ENCODE assay signal across 15 cellular contexts in genomic region chr7:8086239-8086638, GRCh38.
DNase-seq lines count a peak whose midpoint lies in the region; ATAC-seq, FAIRE-seq and TF ChIP-seq lines count a peak whose summit lies in the region.
"Had no signal": no experiment of that assay in that cellular context is flagged by ENCODE, and none has a peak within 500 bp of the region (broad histone marks: within the 10 kb centered on the region; RNA-seq: fewer than 3 reads in every experiment).

No MANE protein-coding gene starts in this region.

- no peaks in the 10 kb centered on the region for H3K36me3 ChIP-seq in GM23338 (ENCODE audit: insufficient read depth)
- H3K36me3 ChIP-seq: HAP-1 had no signal

- DNase-seq in GM23338 (ENCODE audit: low spot score) (no peak), T-helper 17 cell (no peak), immature natural killer cell (no peak), urothelium cell line (ENCODE audit: low spot score) (no peak)
- no peak for DNase-seq in stimulated activated naive CD4-positive, alpha-beta T cell (lab: John Stamatoyannopoulos, UW)
- DNase-seq in effector CD8-positive, alpha-beta T cell (lab: John Stamatoyannopoulos, UW): no peak
- DNase-seq: Calu3; CD8-positive, alpha-beta T cell; DMS79 treated with DMSO at 0.1 percent for 48 hours had no signal

- peaks cover 24% of the 10 kb centered on the region for H3K4me1 ChIP-seq in GM23338 (ENCODE audit: insufficient read depth)
- H3K4me1 ChIP-seq: BLaER1 treated with 17β-estradiol and CSF1 and Interleukin-3, amounts not matched to agents 10 nM and 100 nM had no signal

- H3K9me3 ChIP-seq in T-helper 17 cell (ENCODE audit: control insufficient read depth, low read length, poor library complexity, severe bottlenecking): no peaks in the 10 kb centered on the region
- H3K9me3 ChIP-seq: BLaER1 treated with 17β-estradiol and CSF1 and Interleukin-3, amounts not matched to agents 10 nM and 100 nM; HAP-1 had no signal

- no peak overlapping the region for H3K4me3 ChIP-seq in GM23338
- H3K4me3 ChIP-seq: BLaER1 treated with 17β-estradiol and CSF1 and Interleukin-3, amounts not matched to agents 10 nM and 100 nM; GM12878; HAP-1 had no signal

- no peak overlapping the region for H2AFZ ChIP-seq in GM23338

- no peak overlapping the region for H3K27ac ChIP-seq in GM23338 (ENCODE audit: low read depth)
- H3K27ac ChIP-seq: BLaER1 treated with 17β-estradiol and CSF1 and Interleukin-3, amounts not matched to agents 10 nM and 100 nM had no signal

- H3K4me1 Mint-ChIP-seq in GM23338 (peaks cover 28% of the 10 kb centered on the region), T-helper 17 cell (peaks cover 9% of the 10 kb centered on the region), immature natural killer cell (peaks cover 14 to 70% of the 10 kb centered on the region in 2 donors)
- H3K4me1 Mint-ChIP-seq: B cell had no signal

- H4K20me1 ChIP-seq in GM23338 (replicated peaks; ENCODE audit: insufficient read depth): no peaks in the 10 kb centered on the region
- H4K20me1 ChIP-seq: BLaER1 treated with 17β-estradiol and CSF1 and Interleukin-3, amounts not matched to agents 10 nM and 100 nM had no signal

- peak; percentile 9 for FAIRE-seq in urothelium cell line (lab: Jason Lieb, UNC)
- FAIRE-seq: GM12878, H1 had no signal

- peaks cover 2% of the 10 kb centered on the region for H3K27me3 Mint-ChIP-seq in GM23338 (ENCODE audit: insufficient read depth, low read depth, poor library complexity)
- no peaks in the 10 kb centered on the region for H3K27me3 Mint-ChIP-seq in T-helper 17 cell
- H3K27me3 Mint-ChIP-seq in immature natural killer cell (ENCODE audit: low read depth in 3 of 3): peaks cover 0 to 1% (median 0%) of the 10 kb centered on the region in 3 donors
- H3K27me3 Mint-ChIP-seq: B cell had no signal

- peak; percentile 51 for ATAC-seq in GM23338
- ATAC-seq in T-helper 17 cell: no peak
- ATAC-seq in GM18870 (IDR thresholded peaks at IDR 0.05; ENCODE audit: unreplicated experiment): no peak
- ATAC-seq: CD8-positive, alpha-beta T cell; GM12878 had no signal

- H3K79me2 ChIP-seq in GM23338 (replicated peaks; ENCODE audit: insufficient read depth): no peaks in the 10 kb centered on the region

- 0 out of 3 replicates have a peak, but pooled peaks cover 4% of the 10 kb centered on the region for H3K36me3 Mint-ChIP-seq in GM23338 (ENCODE audit: low read depth)
- H3K36me3 Mint-ChIP-seq in T-helper 17 cell (ENCODE audit: low read depth): peaks cover 9% of the 10 kb centered on the region
- peaks cover 16 to 40% (median 30%) of the 10 kb centered on the region in 3 donors for H3K36me3 Mint-ChIP-seq in immature natural killer cell

- no peaks in the 10 kb centered on the region for H3F3A ChIP-seq in GM23338 (replicated peaks; ENCODE audit: low read depth)

- H3K9me3 Mint-ChIP-seq in GM23338: no peaks in the 10 kb centered on the region
- H3K9me3 Mint-ChIP-seq in immature natural killer cell: no peaks in the 10 kb centered on the region
- H3K9me3 Mint-ChIP-seq: CD8-positive, alpha-beta T cell had no signal

- H3K27ac Mint-ChIP-seq in GM23338: peak overlapping the region; percentile 8; the same call in 1 of the 2 replicates
- peak overlapping the region; percentile 66 for H3K27ac Mint-ChIP-seq in T-helper 17 cell
- peak overlapping the region in 4 of 6 donors; percentile 10 to 47 (median 29) for H3K27ac Mint-ChIP-seq in immature natural killer cell
- H3K27ac Mint-ChIP-seq: B cell; CD8-positive, alpha-beta T cell had no signal

- no peaks in the 10 kb centered on the region for H3K9me2 ChIP-seq in GM23338 (ENCODE audit: insufficient read depth)

- H3K27me3 ChIP-seq in GM23338 (ENCODE audit: insufficient read depth): no peaks in the 10 kb centered on the region
- H3K27me3 ChIP-seq: BLaER1 treated with 17β-estradiol and CSF1 and Interleukin-3, amounts not matched to agents 10 nM and 100 nM had no signal

- H3K4me3 Mint-ChIP-seq in GM23338 (no peak overlapping the region), T-helper 17 cell (no peak overlapping the region), immature natural killer cell (no peak overlapping the region)
- H3K4me3 Mint-ChIP-seq: B cell; CD8-positive, alpha-beta T cell had no signal

- H3K4me2 ChIP-seq in GM23338: no peak overlapping the region
- H3K4me2 ChIP-seq: BLaER1 treated with 17β-estradiol and CSF1 and Interleukin-3, amounts not matched to agents 10 nM and 100 nM had no signal

- TF ChIP-seq CTCF in GM23338 (conservative IDR thresholded peaks at IDR 0.05; ENCODE audit: low read depth in 2 of 2): no peak

TF ChIP-seq in GM23338, 12 proteins besides CTCF, POLR2A, EP300 and RAD21 (continues in another document):
- TF ChIP-seq STAT1 (IDR thresholded peaks at IDR 0.05; ENCODE audit: unreplicated experiment): no peak
- no peak for TF ChIP-seq ZNF114 (CRISPR knock-in tag; IDR thresholded peaks at IDR 0.05)
- 0 out of 2 replicates have a peak, but pooled peaks have one; percentile 27 for TF ChIP-seq CREB1 (CRISPR knock-in tag; IDR thresholded peaks at IDR 0.05; ENCODE audit: low read depth)
- TF ChIP-seq ETS1 (IDR thresholded peaks at IDR 0.05): no peak
- TF ChIP-seq POLR2AphosphoS5 (IDR thresholded peaks at IDR 0.05; ENCODE audit: low read depth): no peak
- TF ChIP-seq ZNF462 (CRISPR knock-in tag; IDR thresholded peaks at IDR 0.05): no peak

Comparison
In these comparisons a context has a peak if more than half of its experiments do, and no peak if none do; other contexts are left out.
1. H3K27ac Mint-ChIP-seq: peak in every context shown above with its lines; median percentile 66 in T-helper 17 cell; 29 in immature natural killer cell; 8 in GM23338.